In genomic region chr9:132354645-132355355, GRCh38 we compare ENCODE assay signal across 1 cellular context.
TF ChIP-seq lines count a peak whose summit lies in the region.

TSS of gene SETX (minus strand) at chr9:132354986. CDS start at chr9:132349428, 5,558 bp downstream.

TF ChIP-seq in HepG2, 621 proteins besides CTCF, POLR2A, EP300 and RAD21 (continued from another document and continues in another):
- no peak for TF ChIP-seq ZNF318 (CRISPR knock-in tag; IDR thresholded peaks at IDR 0.05)
- TF ChIP-seq SMAD1 (CRISPR knock-in tag; IDR thresholded peaks at IDR 0.05; ENCODE audit: borderline replicate concordance, low read depth), result no peak
- TF ChIP-seq TARDBP (CRISPR knock-in tag; IDR thresholded peaks at IDR 0.05), result no peak
- TF ChIP-seq CBFB (CRISPR knock-in tag; IDR thresholded peaks at IDR 0.05), result peak; percentile 62; the same call in 1 of the 2 replicates
- no peak for TF ChIP-seq NONO (IDR thresholded peaks at IDR 0.05)
- TF ChIP-seq NONO (CRISPR knock-in tag; conservative IDR thresholded peaks at IDR 0.05), result peak; percentile 53; the same call in 1 of the 2 replicates
- TF ChIP-seq MYNN (CRISPR knock-in tag; IDR thresholded peaks at IDR 0.05; ENCODE audit: low read depth), result no peak
- peak; percentile 66 for TF ChIP-seq ZBTB7B (CRISPR knock-in tag; IDR thresholded peaks at IDR 0.05)
- TF ChIP-seq REST (IDR thresholded peaks at IDR 0.05; ENCODE audit: borderline replicate concordance in 1 of 2, low read depth in 1 of 2, low read length in 2 of 2), result peak in 1 of 2 experiments; percentile 40; a peak in 1 of 4 replicates
- no peak for TF ChIP-seq PCBP1 (IDR thresholded peaks at IDR 0.05; ENCODE audit: borderline replicate concordance, low read depth, low read length)
- no peak for TF ChIP-seq SRF (IDR thresholded peaks at IDR 0.05; ENCODE audit: low read depth, low read length)
- TF ChIP-seq ZNF619 (CRISPR knock-in tag; IDR thresholded peaks at IDR 0.05), result no peak
- peak; percentile 26 for TF ChIP-seq POGK (CRISPR knock-in tag; conservative IDR thresholded peaks at IDR 0.05)
- no peak for TF ChIP-seq ZSCAN30 (CRISPR knock-in tag; IDR thresholded peaks at IDR 0.05)
- TF ChIP-seq TMF1 (CRISPR knock-in tag; IDR thresholded peaks at IDR 0.05; ENCODE audit: low read depth), result no peak; the same call in 1 of the 2 replicates
- peak; percentile 74 for TF ChIP-seq YEATS4 (CRISPR knock-in tag; IDR thresholded peaks at IDR 0.05; ENCODE audit: borderline replicate concordance)
- no peak for TF ChIP-seq SOX5 (CRISPR knock-in tag; IDR thresholded peaks at IDR 0.05; ENCODE audit: borderline replicate concordance)
- TF ChIP-seq DNMT3B (CRISPR knock-in tag; conservative IDR thresholded peaks at IDR 0.05), result no peak
- TF ChIP-seq CEBPG (CRISPR knock-in tag; IDR thresholded peaks at IDR 0.05), result no peak
- peak; percentile 37; the same call in 1 of the 2 replicates for TF ChIP-seq REPIN1 (CRISPR knock-in tag; IDR thresholded peaks at IDR 0.05; ENCODE audit: borderline replicate concordance, low read depth)
- no peak for TF ChIP-seq DBP (CRISPR knock-in tag; IDR thresholded peaks at IDR 0.05; ENCODE audit: not compliant biosample characterization)
- no peak for TF ChIP-seq FOXA1 (IDR thresholded peaks at IDR 0.05)
- no peak for TF ChIP-seq FOXA1 (CRISPR knock-in tag; IDR thresholded peaks at IDR 0.05)
- no peak for TF ChIP-seq ZBTB39 (CRISPR knock-in tag; IDR thresholded peaks at IDR 0.05)
- no peak for TF ChIP-seq TCF12 (IDR thresholded peaks at IDR 0.05)
- TF ChIP-seq TCF12 (CRISPR knock-in tag; IDR thresholded peaks at IDR 0.05), result peak; percentile 36; the same call in 1 of the 2 replicates
- peak; percentile 66; the same call in 1 of the 2 replicates for TF ChIP-seq ZNF547 (CRISPR knock-in tag; IDR thresholded peaks at IDR 0.05)
- TF ChIP-seq MTA1 (CRISPR knock-in tag; IDR thresholded peaks at IDR 0.05; ENCODE audit: borderline replicate concordance), result 0 out of 2 replicates have a peak, but pooled peaks have one; percentile 18
- peak; percentile 87 for TF ChIP-seq ZNF407 (CRISPR knock-in tag; IDR thresholded peaks at IDR 0.05; ENCODE audit: not compliant biosample characterization)
- TF ChIP-seq STAG1 (CRISPR knock-in tag; IDR thresholded peaks at IDR 0.05), result no peak
- peak; percentile 78 for TF ChIP-seq HDAC1 (CRISPR knock-in tag; IDR thresholded peaks at IDR 0.05)
- TF ChIP-seq KMT2A (CRISPR knock-in tag; IDR thresholded peaks at IDR 0.05), result peak; percentile 90
- no peak for TF ChIP-seq ZNF3 (CRISPR knock-in tag; IDR thresholded peaks at IDR 0.05)
- TF ChIP-seq CAMTA2 (CRISPR knock-in tag; IDR thresholded peaks at IDR 0.05; ENCODE audit: borderline replicate concordance), result 0 out of 2 replicates have a peak, but pooled peaks have one; percentile 19
